In genomic region chr5:79513519-79514390, GRCh38 we compare ENCODE assay signal across 1 cellular context.
TF ChIP-seq lines count a peak whose summit lies in the region.

TSS of gene HOMER1 (minus strand) at chr5:79514134. CDS start at chr5:79512774, 1,360 bp downstream.

TF ChIP-seq in GM23338, 12 proteins besides CTCF, POLR2A, EP300 and RAD21 (continued from another document):
- TF ChIP-seq, protein P1, sequence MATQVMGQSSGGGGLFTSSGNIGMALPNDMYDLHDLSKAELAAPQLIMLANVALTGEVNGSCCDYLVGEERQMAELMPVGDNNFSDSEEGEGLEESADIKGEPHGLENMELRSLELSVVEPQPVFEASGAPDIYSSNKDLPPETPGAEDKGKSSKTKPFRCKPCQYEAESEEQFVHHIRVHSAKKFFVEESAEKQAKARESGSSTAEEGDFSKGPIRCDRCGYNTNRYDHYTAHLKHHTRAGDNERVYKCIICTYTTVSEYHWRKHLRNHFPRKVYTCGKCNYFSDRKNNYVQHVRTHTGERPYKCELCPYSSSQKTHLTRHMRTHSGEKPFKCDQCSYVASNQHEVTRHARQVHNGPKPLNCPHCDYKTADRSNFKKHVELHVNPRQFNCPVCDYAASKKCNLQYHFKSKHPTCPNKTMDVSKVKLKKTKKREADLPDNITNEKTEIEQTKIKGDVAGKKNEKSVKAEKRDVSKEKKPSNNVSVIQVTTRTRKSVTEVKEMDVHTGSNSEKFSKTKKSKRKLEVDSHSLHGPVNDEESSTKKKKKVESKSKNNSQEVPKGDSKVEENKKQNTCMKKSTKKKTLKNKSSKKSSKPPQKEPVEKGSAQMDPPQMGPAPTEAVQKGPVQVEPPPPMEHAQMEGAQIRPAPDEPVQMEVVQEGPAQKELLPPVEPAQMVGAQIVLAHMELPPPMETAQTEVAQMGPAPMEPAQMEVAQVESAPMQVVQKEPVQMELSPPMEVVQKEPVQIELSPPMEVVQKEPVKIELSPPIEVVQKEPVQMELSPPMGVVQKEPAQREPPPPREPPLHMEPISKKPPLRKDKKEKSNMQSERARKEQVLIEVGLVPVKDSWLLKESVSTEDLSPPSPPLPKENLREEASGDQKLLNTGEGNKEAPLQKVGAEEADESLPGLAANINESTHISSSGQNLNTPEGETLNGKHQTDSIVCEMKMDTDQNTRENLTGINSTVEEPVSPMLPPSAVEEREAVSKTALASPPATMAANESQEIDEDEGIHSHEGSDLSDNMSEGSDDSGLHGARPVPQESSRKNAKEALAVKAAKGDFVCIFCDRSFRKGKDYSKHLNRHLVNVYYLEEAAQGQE (IDR thresholded peaks at IDR 0.05; ENCODE audit: unreplicated experiment), result no peak
